ENCODE assay signal across 11 cellular contexts in genomic region chr14:43981135-43981787, GRCh38.
"Had no signal": no experiment of that assay in that cellular context is flagged by ENCODE, and none has a peak within 500 bp of the region (broad histone marks: within the 10 kb centered on the region; RNA-seq: fewer than 3 reads in every experiment).

No MANE protein-coding gene starts in this region.

- ATAC-seq: right cardiac atrium; stimulated activated naive CD8-positive, alpha-beta T cell treated with anti-CD3 and anti-CD28 coated beads, Interleukin-15, Interleukin-2, amounts not matched to agents 100 U/mL and 50 U/mL, for 24 hours had no signal

- DNase-seq: activated CD4-positive, alpha-beta T cell treated with anti-CD3 and anti-CD28 coated beads, Interleukin-2, amount 50 U/mL, for 4 hours; activated gamma-delta T cell; erythroblast; foreskin melanocyte; glutamatergic neuron; left ventricle myocardium inferior; nephron progenitor cell; right cardiac atrium; stimulated activated naive CD8-positive, alpha-beta T cell treated with anti-CD3 and anti-CD28 coated beads, Interleukin-15, Interleukin-2, amounts not matched to agents 100 U/mL and 50 U/mL, for 24 hours; substantia nigra; tibial artery had no signal
